2 cellular contexts compared by ENCODE assay signal in the genomic region with DNA sequence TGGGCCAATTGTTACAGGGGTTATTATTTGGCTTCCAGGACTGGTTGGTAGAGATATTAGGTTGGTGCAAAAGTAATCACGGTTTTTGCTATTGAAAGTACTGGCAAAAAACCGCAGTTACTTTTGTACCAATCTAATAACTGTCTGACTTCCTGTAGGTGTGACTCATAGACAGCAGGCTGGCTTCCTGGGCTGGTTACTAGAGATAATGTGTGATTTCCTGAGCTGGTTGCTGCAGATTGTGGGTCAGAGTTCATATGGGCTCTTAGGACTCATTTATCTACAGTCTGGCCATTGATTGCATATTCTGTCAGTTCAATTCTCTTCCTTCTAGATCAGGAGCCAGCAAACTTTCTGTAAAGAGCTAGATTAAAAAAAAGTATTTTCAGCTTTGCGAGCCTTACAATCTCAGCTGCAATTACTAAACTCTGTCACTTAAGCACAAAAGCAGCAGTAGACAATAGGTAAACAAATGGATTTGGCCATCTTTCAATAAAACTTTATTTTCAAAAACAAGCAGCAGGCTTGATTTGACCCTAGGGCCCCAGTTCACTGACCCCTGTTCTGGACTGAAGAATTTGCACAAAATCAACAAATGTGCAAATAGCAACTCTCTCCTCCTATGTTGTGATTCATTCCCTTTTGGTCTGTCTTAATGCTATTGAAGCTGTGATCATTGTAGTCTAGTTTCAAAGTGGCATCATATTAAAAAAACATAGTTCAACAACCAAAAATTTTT.
A peak's percentile ranks its signal among the peaks of the same experiment; 100 is the strongest.
TF ChIP-seq lines count a peak whose summit lies in the region.

No MANE protein-coding gene starts in this region.

TF ChIP-seq in K562, 482 proteins besides CTCF, POLR2A, EP300 and RAD21:
- TF ChIP-seq KDM1A (IDR thresholded peaks at IDR 0.05) (peak in 1 of 2 experiments; percentile 17; a peak in 1 of 4 replicates), HDAC6 (IDR thresholded peaks at IDR 0.05; ENCODE audit: low read depth, low read length) (no peak), CBFA2T2 (conservative IDR thresholded peaks at IDR 0.05) (peak; percentile 45), CBFA2T3 (IDR thresholded peaks at IDR 0.05) (peak; percentile 48; the same call in 1 of the 2 replicates)

TF ChIP-seq in HepG2, 621 proteins besides CTCF, POLR2A, EP300 and RAD21:
- TF ChIP-seq ZNF3 (CRISPR knock-in tag; IDR thresholded peaks at IDR 0.05): no peak
- peak; percentile 70; the same call in 1 of the 2 replicates for TF ChIP-seq ZNF792 (CRISPR knock-in tag; IDR thresholded peaks at IDR 0.05)
- TF ChIP-seq MNT (IDR thresholded peaks at IDR 0.05): no peak
- TF ChIP-seq ZBTB40 (IDR thresholded peaks at IDR 0.05): 0 out of 2 replicates have a peak, but pooled peaks have one; percentile 5
- no peak for TF ChIP-seq ZBTB40 (CRISPR knock-in tag; IDR thresholded peaks at IDR 0.05)
